18 cellular contexts compared by ENCODE assay signal in genomic region chrX:45602151-45602550, GRCh38.
DNase-seq lines count a peak whose midpoint lies in the region; ATAC-seq and TF ChIP-seq lines count a peak whose summit lies in the region.
"Had no signal": no experiment of that assay in that cellular context is flagged by ENCODE, and none has a peak within 500 bp of the region (broad histone marks: within the 10 kb centered on the region; RNA-seq: fewer than 3 reads in every experiment).

No MANE protein-coding gene starts in this region.

- CTCF ChIA-PET in MCF 10A (lab: Yijun Ruan, JAX): interaction anchor here (0.7 kb wide), 1 partner anchor 817 kb away, joined by 3 read pairs; no protein-coding TSS in a partner anchor

- no peaks in the 10 kb centered on the region for H3K9me3 ChIP-seq in ascending aorta

- ATAC-seq in foreskin keratinocyte: no peak
- ATAC-seq: GM23338, HepG2 had no signal

- H3K9me3 Mint-ChIP-seq in HFFc6: peaks cover 4% of the 10 kb centered on the region
- peaks cover 12% of the 10 kb centered on the region for H3K9me3 Mint-ChIP-seq in MCF 10A (ENCODE audit: unreplicated experiment)

- H3K27ac ChIP-seq in foreskin keratinocyte (no peak overlapping the region), ascending aorta (no peak overlapping the region)

- peaks cover 33% of the 10 kb centered on the region for H3K4me1 Mint-ChIP-seq in HFFc6 (ENCODE audit: low read depth)
- H3K4me1 Mint-ChIP-seq in MCF 10A (ENCODE audit: insufficient read depth, unreplicated experiment): no peaks in the 10 kb centered on the region
- H3K4me1 Mint-ChIP-seq: CD14-positive monocyte had no signal

- no peaks in the 10 kb centered on the region for H3K27me3 ChIP-seq in foreskin keratinocyte
- H3K27me3 ChIP-seq in ascending aorta: no peaks in the 10 kb centered on the region

- H3K27me3 Mint-ChIP-seq in HFFc6 (ENCODE audit: insufficient read depth): no peaks in the 10 kb centered on the region
- peaks cover 50% of the 10 kb centered on the region for H3K27me3 Mint-ChIP-seq in MCF 10A (ENCODE audit: insufficient read depth, unreplicated experiment)

- POLR2A ChIA-PET in MCF 10A (lab: Yijun Ruan, JAX): interaction anchor here (0.7 kb wide), 1 partner anchor 167 kb away, joined by 3 read pairs; no protein-coding TSS in a partner anchor

- H3K4me3 Mint-ChIP-seq in HFFc6 (no peak overlapping the region), MCF 10A (ENCODE audit: unreplicated experiment) (no peak overlapping the region)
- H3K4me3 Mint-ChIP-seq: CD14-positive monocyte, GM23338 had no signal

- H3K4me3 ChIP-seq in choroid plexus epithelial cell (ENCODE audit: low read depth, low read length) (no peak overlapping the region), fibroblast of villous mesenchyme (ENCODE audit: low read depth, low read length) (no peak overlapping the region), ascending aorta (no peak overlapping the region)
- H3K4me3 ChIP-seq: GM23338 had no signal

- H3K27ac Mint-ChIP-seq in HFFc6 (peak overlapping the region; percentile 24), MCF 10A (ENCODE audit: low read depth, unreplicated experiment) (no peak overlapping the region)
- H3K27ac Mint-ChIP-seq: CD14-positive monocyte, GM23338 had no signal

- BruUV-seq in MCF 10A (replicated peaks; lab: Mats Ljungman, UMichigan): no TSS peak

- intact Hi-C loops in ascending aorta (cut with DNase I) (no loop called here), MCF 10A (cut with micrococcal nuclease) (no loop called here)

- TF ChIP-seq CTCF in HFFc6 (IDR thresholded peaks at IDR 0.05): no peak
- no peak for TF ChIP-seq CTCF in choroid plexus epithelial cell (conservative IDR thresholded peaks at IDR 0.05; ENCODE audit: low read depth, low read length)
- no peak for TF ChIP-seq CTCF in fibroblast of villous mesenchyme (IDR thresholded peaks at IDR 0.05; ENCODE audit: insufficient read depth, low read depth, low read length)
- no peak for TF ChIP-seq CTCF in foreskin keratinocyte (conservative IDR thresholded peaks at IDR 0.05)
- TF ChIP-seq CTCF in ascending aorta (IDR thresholded peaks at IDR 0.05): no peak
- TF ChIP-seq CTCF in MCF 10A (IDR thresholded peaks at IDR 0.05; ENCODE audit: unreplicated experiment): no peak

- DNase-seq in AG08395 (ENCODE audit: low spot score) (peak; percentile 28), HFFc6 (peak; percentile 26), choroid plexus epithelial cell (ENCODE audit: low read depth) (peak; percentile 68), fibroblast of villous mesenchyme (ENCODE audit: low read depth) (peak; percentile 61), foreskin keratinocyte (no peak), ascending aorta (ENCODE audit: low spot score in 2 of 2) (no peak), MCF 10A (ENCODE audit: unreplicated experiment) (no peak), mucosa of gallbladder (ENCODE audit: low spot score) (no peak)
- DNase-seq: DMS53, NCI-H1105 treated with DMSO at 0.1 percent for 48 hours, NCI-H187 treated with DMSO at 0.1 percent for 48 hours, NCI-H2171, NCI-H510A, NCI-H82, RPMI8226 had no signal

- H3K36me3 ChIP-seq in ascending aorta: no peaks in the 10 kb centered on the region

- H3K4me1 ChIP-seq in foreskin keratinocyte: no peaks in the 10 kb centered on the region
- no peaks in the 10 kb centered on the region for H3K4me1 ChIP-seq in ascending aorta

- peaks cover 9% of the 10 kb centered on the region; the same call in 1 of the 2 replicates for H3K36me3 Mint-ChIP-seq in HFFc6 (ENCODE audit: low read depth)
- no peaks in the 10 kb centered on the region for H3K36me3 Mint-ChIP-seq in MCF 10A (ENCODE audit: insufficient read depth, unreplicated experiment)
- H3K36me3 Mint-ChIP-seq: CD14-positive monocyte had no signal

Comparison
In these comparisons a context has a peak if more than half of its experiments do, and no peak if none do; other contexts are left out.
1. DNase-seq: peak in AG08395 (single experiment), HFFc6 (single experiment), choroid plexus epithelial cell (single experiment) and fibroblast of villous mesenchyme (single experiment); none in foreskin keratinocyte (0 of 2), ascending aorta (0 of 2), MCF 10A (single experiment) and mucosa of gallbladder (single experiment).